ENCODE assay signal across 31 cellular contexts in the genomic region with DNA sequence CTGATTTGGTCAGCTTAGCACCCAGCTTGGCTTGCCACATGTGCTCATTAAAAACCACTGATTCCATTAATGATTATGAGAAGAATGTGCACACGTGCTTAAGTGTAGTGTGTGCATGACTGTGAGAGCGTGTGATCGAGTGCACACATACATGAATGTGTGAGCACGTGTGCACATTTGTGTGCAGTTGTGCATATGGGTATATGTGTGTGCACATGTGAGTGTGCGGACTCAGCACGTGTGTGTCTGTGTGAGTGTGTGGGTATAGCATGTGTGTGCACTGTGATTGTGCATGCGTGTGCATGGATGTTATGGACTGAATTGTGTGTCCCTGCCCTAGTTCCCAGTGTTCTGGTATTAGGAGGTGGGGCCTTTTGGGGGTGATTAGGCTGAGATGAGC.
"Had no signal": no experiment of that assay in that cellular context is flagged by ENCODE, and none has a peak within 500 bp of the region (broad histone marks: within the 10 kb centered on the region; RNA-seq: fewer than 3 reads in every experiment).

No MANE protein-coding gene starts in this region.

- H3K4me3 Mint-ChIP-seq: activated B cell treated with CpG ODN at 0.5 μM for 24 hours; activated CD8-positive, alpha-beta T cell treated with anti-CD3 and anti-CD28 coated beads for 36 hours; activated naive CD8-positive, alpha-beta T cell; activated T-cell treated with anti-CD3 and anti-CD28 coated beads, Interleukin-2, amount 50 U/mL, for 4 hours; activated T-helper 17 cell treated with anti-CD3 and anti-CD28 coated beads, Interleukin-2, amount 50 U/mL, for 72 hours; brain; central memory CD8-positive, alpha-beta T cell; dendritic cell treated with granulocyte-macrophage colony-stimulating factor and Interleukin-4, amounts not matched to agents 40 ng/mL and 50 ng/mL, for 4 days; T-cell; T-helper 1 cell treated with Interleukin-12 subunit alpha and Interleukin-12 subunit beta and Interleukin-4 antibody, amounts not matched to agents 30 μg/mL and 1 μg/mL, for 36 hours had no signal

- H3K27ac Mint-ChIP-seq: activated B cell treated with CpG ODN at 0.5 μM for 24 hours; activated CD8-positive, alpha-beta T cell treated with anti-CD3 and anti-CD28 coated beads for 36 hours; activated naive CD8-positive, alpha-beta T cell; activated T-helper 17 cell treated with anti-CD3 and anti-CD28 coated beads, Interleukin-2, amount 50 U/mL, for 72 hours; brain; dendritic cell treated with granulocyte-macrophage colony-stimulating factor and Interleukin-4, amounts not matched to agents 40 ng/mL and 50 ng/mL, for 4 days; T-cell; T-helper 1 cell treated with Interleukin-12 subunit alpha and Interleukin-12 subunit beta and Interleukin-4 antibody, amounts not matched to agents 30 μg/mL and 1 μg/mL, for 36 hours had no signal

- ATAC-seq: activated CD4-positive, CD25-positive, alpha-beta regulatory T cell treated with anti-CD3 and anti-CD28 coated beads, Interleukin-2, amount 50 U/mL, for 24 hours; activated CD8-positive, alpha-beta T cell treated with anti-CD3 and anti-CD28 coated beads for 36 hours; activated T-cell treated with anti-CD3 and anti-CD28 coated beads, Interleukin-2, amount 50 U/mL, for 4 hours; activated T-helper 17 cell treated with anti-CD3 and anti-CD28 coated beads, Interleukin-2, amount 50 U/mL, for 72 hours; gastroesophageal sphincter; T-cell had no signal

- H3K9me3 Mint-ChIP-seq: activated B cell treated with CpG ODN at 0.5 μM for 24 hours; activated CD8-positive, alpha-beta T cell treated with anti-CD3 and anti-CD28 coated beads for 36 hours; activated T-cell treated with anti-CD3 and anti-CD28 coated beads, Interleukin-2, amount 50 U/mL, for 4 hours; activated T-helper 17 cell treated with anti-CD3 and anti-CD28 coated beads, Interleukin-2, amount 50 U/mL, for 72 hours; central memory CD8-positive, alpha-beta T cell; dendritic cell treated with granulocyte-macrophage colony-stimulating factor and Interleukin-4, amounts not matched to agents 40 ng/mL and 50 ng/mL, for 4 days; T-cell; T-helper 1 cell treated with Interleukin-12 subunit alpha and Interleukin-12 subunit beta and Interleukin-4 antibody, amounts not matched to agents 30 μg/mL and 1 μg/mL, for 36 hours had no signal

- H3K27me3 ChIP-seq: ascending aorta, esophagus squamous epithelium had no signal

- H3K36me3 Mint-ChIP-seq: activated naive CD8-positive, alpha-beta T cell; brain; T-cell had no signal

- H3K4me3 ChIP-seq: ascending aorta, breast epithelium, coronary artery, dorsolateral prefrontal cortex, esophagus squamous epithelium, gastroesophageal sphincter had no signal

- H3K9me3 ChIP-seq: ascending aorta, breast epithelium, esophagus squamous epithelium, gastroesophageal sphincter had no signal

- H3K27me3 Mint-ChIP-seq: activated B cell treated with CpG ODN at 0.5 μM for 24 hours; activated CD8-positive, alpha-beta T cell treated with anti-CD3 and anti-CD28 coated beads for 36 hours; activated naive CD8-positive, alpha-beta T cell; activated T-helper 17 cell treated with anti-CD3 and anti-CD28 coated beads, Interleukin-2, amount 50 U/mL, for 72 hours; central memory CD8-positive, alpha-beta T cell; dendritic cell treated with granulocyte-macrophage colony-stimulating factor and Interleukin-4, amounts not matched to agents 40 ng/mL and 50 ng/mL, for 4 days had no signal

- H3K36me3 ChIP-seq: ascending aorta, breast epithelium, esophagus squamous epithelium, gastroesophageal sphincter, WERI-Rb-1 had no signal

- H3K27ac ChIP-seq: ascending aorta, breast epithelium, coronary artery, dorsolateral prefrontal cortex, esophagus squamous epithelium, gastroesophageal sphincter, WERI-Rb-1 had no signal

- DNase-seq: activated B cell treated with CpG ODN at 0.5 μM for 24 hours; activated CD4-positive, alpha-beta T cell treated with anti-CD3 and anti-CD28 coated beads for 48 hours; activated CD4-positive, alpha-beta T cell treated with anti-CD3 and anti-CD28 coated beads, Interleukin-2, amount 50 U/mL, for 1 hour; activated CD4-positive, alpha-beta T cell treated with anti-CD3 and anti-CD28 coated beads, Interleukin-2, amount 50 U/mL, for 48 hours; activated CD8-positive, alpha-beta memory T cell treated with anti-CD3 and anti-CD28 coated beads for 24 hours; activated CD8-positive, alpha-beta T cell treated with anti-CD3 and anti-CD28 coated beads for 36 hours; activated effector memory CD4-positive, alpha-beta T cell treated with Interleukin-2 at 50 U/mL for 16 hours; activated gamma-delta T cell treated with Interleukin-2 at 50 U/mL for 16 hours; activated naive CD4-positive, alpha-beta T cell treated with anti-CD3 and anti-CD28 coated beads, Interleukin-2, amount 50 U/mL, for 16 hours; activated naive CD4-positive, alpha-beta T cell treated with Interleukin-2 at 50 U/mL for 16 hours; activated T-cell treated with anti-CD3 and anti-CD28 coated beads, Interleukin-2, amount 50 U/mL, for 4 hours; dorsolateral prefrontal cortex; effector memory CD4-positive, alpha-beta T cell; erythroblast; esophagus squamous epithelium; foreskin melanocyte; head of caudate nucleus; T-cell; T1000; WERI-Rb-1 had no signal

- H3K4me1 ChIP-seq: ascending aorta, breast epithelium, esophagus squamous epithelium, gastroesophageal sphincter had no signal

- H3K4me1 Mint-ChIP-seq: activated B cell treated with CpG ODN at 0.5 μM for 24 hours; activated T-helper 17 cell treated with anti-CD3 and anti-CD28 coated beads, Interleukin-2, amount 50 U/mL, for 72 hours; brain; central memory CD8-positive, alpha-beta T cell; T-cell had no signal
